In the genomic region with DNA sequence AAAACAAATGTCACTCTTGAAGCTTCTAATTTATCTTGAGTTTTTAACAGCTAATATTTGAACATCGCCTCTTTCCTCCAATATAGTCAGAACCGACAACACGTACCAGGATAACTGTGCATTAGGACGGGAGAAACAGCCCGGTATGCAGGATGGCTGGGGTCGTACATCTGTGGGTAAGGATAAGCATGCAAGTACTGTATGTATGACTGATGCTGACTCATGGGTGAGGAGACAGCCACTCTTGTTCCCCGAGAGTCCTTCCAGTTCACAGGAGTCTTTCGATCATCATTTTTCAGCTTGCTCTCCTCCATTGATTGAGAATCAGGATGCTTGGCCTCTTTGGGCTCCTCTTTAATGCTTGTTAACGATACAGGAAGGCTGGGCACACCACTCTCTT, we compare ENCODE assay signal across 23 cellular contexts.
A peak's percentile ranks its signal among the peaks of the same experiment; 100 is the strongest.
DNase-seq lines count a peak whose midpoint lies in the region; ATAC-seq and TF ChIP-seq lines count a peak whose summit lies in the region.
"Had no signal": no experiment of that assay in that cellular context is flagged by ENCODE, and none has a peak within 500 bp of the region (broad histone marks: within the 10 kb centered on the region; RNA-seq: fewer than 3 reads in every experiment).

No MANE protein-coding gene starts in this region.

- H3K4me1 ChIP-seq in sigmoid colon, result peaks cover 0 to 7% (median 6%) of the 10 kb centered on the region in 4 donors

- H3K4me3 Mint-ChIP-seq in WTC11 (no peak overlapping the region), progenitor cell of endocrine pancreas (ENCODE audit: low read depth) (no peak overlapping the region)
- H3K4me3 Mint-ChIP-seq: activated naive CD8-positive, alpha-beta T cell treated with anti-CD3 and anti-CD28 coated beads, Interleukin-2, amount 10 ng/mL, durations not matched to agents 7 days and 5 days; dendritic cell treated with granulocyte-macrophage colony-stimulating factor and Interleukin-4, amounts not matched to agents 40 ng/mL and 50 ng/mL, for 4 days had no signal

- TF ChIP-seq POLR2A in sigmoid colon (IDR thresholded peaks at IDR 0.05), result no peak

- H3K27me3 Mint-ChIP-seq in WTC11 (ENCODE audit: low read depth) (no peaks in the 10 kb centered on the region; the same call in 1 of the 2 replicates), progenitor cell of endocrine pancreas (no peaks in the 10 kb centered on the region)

- ATAC-seq in WTC11, result no peak
- ATAC-seq: esophagus mucosa, GM12878, sciatic nerve, SK-N-SH treated with all-trans-retinoic acid at 6 μM for 48 hours had no signal

- H3K9me3 Mint-ChIP-seq in WTC11 (no peaks in the 10 kb centered on the region), progenitor cell of endocrine pancreas (ENCODE audit: low read depth) (no peaks in the 10 kb centered on the region)
- H3K9me3 Mint-ChIP-seq: dendritic cell treated with granulocyte-macrophage colony-stimulating factor and Interleukin-4, amounts not matched to agents 40 ng/mL and 50 ng/mL, for 4 days had no signal

- intact Hi-C loops in sigmoid colon (cut with DNase I), result no loop called here

- no peaks in the 10 kb centered on the region for H3K9me3 ChIP-seq in sigmoid colon
- H3K9me3 ChIP-seq: HAP-1, ovary, tibial nerve had no signal

- peaks cover 0 to 17% (median 0%) of the 10 kb centered on the region in 4 donors for H3K36me3 ChIP-seq in sigmoid colon
- H3K36me3 ChIP-seq: HAP-1, ovary had no signal

- H3K4me1 Mint-ChIP-seq in WTC11 (peaks cover 80% of the 10 kb centered on the region), progenitor cell of endocrine pancreas (ENCODE audit: low read depth) (peaks cover 42% of the 10 kb centered on the region)

- no peak for TF ChIP-seq EP300 in sigmoid colon (IDR thresholded peaks at IDR 0.05)

- H3K27ac Mint-ChIP-seq in WTC11 (peak overlapping the region; percentile 89), progenitor cell of endocrine pancreas (peak overlapping the region; percentile 42)
- H3K27ac Mint-ChIP-seq: activated naive CD8-positive, alpha-beta T cell treated with anti-CD3 and anti-CD28 coated beads, Interleukin-2, amount 10 ng/mL, durations not matched to agents 7 days and 5 days; dendritic cell treated with granulocyte-macrophage colony-stimulating factor and Interleukin-4, amounts not matched to agents 40 ng/mL and 50 ng/mL, for 4 days had no signal

- peaks cover 47% of the 10 kb centered on the region for H3K36me3 Mint-ChIP-seq in WTC11
- peaks cover 70% of the 10 kb centered on the region for H3K36me3 Mint-ChIP-seq in progenitor cell of endocrine pancreas (ENCODE audit: insufficient read depth)

- POLR2A ChIA-PET in WTC11 (lab: Charles Lee), result no interaction called here

- H3K4me3 ChIP-seq in fibroblast of mammary gland (ENCODE audit: control insufficient read depth, low read depth, low read length) (no peak overlapping the region), sigmoid colon (no peak overlapping the region)
- H3K4me3 ChIP-seq: GM12878, HAP-1, lung, ovary, PC-9, tibial nerve had no signal

- CTCF ChIA-PET in WTC11 (lab: Charles Lee), result no interaction called here

- H3K27me3 ChIP-seq in sigmoid colon, result no peaks in the 10 kb centered on the region
- H3K27me3 ChIP-seq: ovary, tibial nerve had no signal

- TF ChIP-seq CTCF in WTC11 (IDR thresholded peaks at IDR 0.05) (no peak), fibroblast of mammary gland (conservative IDR thresholded peaks at IDR 0.05; ENCODE audit: control insufficient read depth, insufficient read depth, low read depth, low read length) (no peak), progenitor cell of endocrine pancreas (IDR thresholded peaks at IDR 0.05; ENCODE audit: unreplicated experiment) (no peak), sigmoid colon (IDR thresholded peaks at IDR 0.05) (no peak)

- WGBS in sigmoid colon, 2 donors, result 94 to 97% methylated on average over 9 of the region's 9 CpGs

- peak; percentile 72 for DNase-seq in HT1080 (ENCODE audit: low read depth)
- DNase-seq in WTC11 (ENCODE audit: low spot score), result no peak
- peak; percentile 62 for DNase-seq in fibroblast of mammary gland (ENCODE audit: low read depth)
- DNase-seq in progenitor cell of endocrine pancreas (ENCODE audit: low spot score, unreplicated experiment), result no peak
- no peak for DNase-seq in HK-2 (ENCODE audit: unreplicated experiment)
- no peak for DNase-seq in GM19238 (ENCODE audit: insufficient read length, low spot score)
- DNase-seq in OCI-M1 (lab: John Stamatoyannopoulos, UW), result no peak
- no peak for DNase-seq in sigmoid colon
- DNase-seq: activated naive CD8-positive, alpha-beta T cell treated with anti-CD3 and anti-CD28 coated beads, Interleukin-2, amount 10 ng/mL, durations not matched to agents 7 days and 5 days; COR-L47; NCI-H1694 treated with DMSO at 0.1 percent for 48 hours; NCI-H774; ovary; PC-9; stimulated activated naive CD4-positive, alpha-beta T cell had no signal

- no peak overlapping the region for H3K27ac ChIP-seq in sigmoid colon
- H3K27ac ChIP-seq: ovary, PC-9, tibial nerve had no signal

TF ChIP-seq in WTC11, 78 proteins besides CTCF, POLR2A, EP300 and RAD21:
- TF ChIP-seq, protein P1, sequence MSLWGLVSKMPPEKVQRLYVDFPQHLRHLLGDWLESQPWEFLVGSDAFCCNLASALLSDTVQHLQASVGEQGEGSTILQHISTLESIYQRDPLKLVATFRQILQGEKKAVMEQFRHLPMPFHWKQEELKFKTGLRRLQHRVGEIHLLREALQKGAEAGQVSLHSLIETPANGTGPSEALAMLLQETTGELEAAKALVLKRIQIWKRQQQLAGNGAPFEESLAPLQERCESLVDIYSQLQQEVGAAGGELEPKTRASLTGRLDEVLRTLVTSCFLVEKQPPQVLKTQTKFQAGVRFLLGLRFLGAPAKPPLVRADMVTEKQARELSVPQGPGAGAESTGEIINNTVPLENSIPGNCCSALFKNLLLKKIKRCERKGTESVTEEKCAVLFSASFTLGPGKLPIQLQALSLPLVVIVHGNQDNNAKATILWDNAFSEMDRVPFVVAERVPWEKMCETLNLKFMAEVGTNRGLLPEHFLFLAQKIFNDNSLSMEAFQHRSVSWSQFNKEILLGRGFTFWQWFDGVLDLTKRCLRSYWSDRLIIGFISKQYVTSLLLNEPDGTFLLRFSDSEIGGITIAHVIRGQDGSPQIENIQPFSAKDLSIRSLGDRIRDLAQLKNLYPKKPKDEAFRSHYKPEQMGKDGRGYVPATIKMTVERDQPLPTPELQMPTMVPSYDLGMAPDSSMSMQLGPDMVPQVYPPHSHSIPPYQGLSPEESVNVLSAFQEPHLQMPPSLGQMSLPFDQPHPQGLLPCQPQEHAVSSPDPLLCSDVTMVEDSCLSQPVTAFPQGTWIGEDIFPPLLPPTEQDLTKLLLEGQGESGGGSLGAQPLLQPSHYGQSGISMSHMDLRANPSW (CRISPR knock-in tag; conservative IDR thresholded peaks at IDR 0.05; ENCODE audit: low read depth), result no peak
- TF ChIP-seq, protein P2, sequence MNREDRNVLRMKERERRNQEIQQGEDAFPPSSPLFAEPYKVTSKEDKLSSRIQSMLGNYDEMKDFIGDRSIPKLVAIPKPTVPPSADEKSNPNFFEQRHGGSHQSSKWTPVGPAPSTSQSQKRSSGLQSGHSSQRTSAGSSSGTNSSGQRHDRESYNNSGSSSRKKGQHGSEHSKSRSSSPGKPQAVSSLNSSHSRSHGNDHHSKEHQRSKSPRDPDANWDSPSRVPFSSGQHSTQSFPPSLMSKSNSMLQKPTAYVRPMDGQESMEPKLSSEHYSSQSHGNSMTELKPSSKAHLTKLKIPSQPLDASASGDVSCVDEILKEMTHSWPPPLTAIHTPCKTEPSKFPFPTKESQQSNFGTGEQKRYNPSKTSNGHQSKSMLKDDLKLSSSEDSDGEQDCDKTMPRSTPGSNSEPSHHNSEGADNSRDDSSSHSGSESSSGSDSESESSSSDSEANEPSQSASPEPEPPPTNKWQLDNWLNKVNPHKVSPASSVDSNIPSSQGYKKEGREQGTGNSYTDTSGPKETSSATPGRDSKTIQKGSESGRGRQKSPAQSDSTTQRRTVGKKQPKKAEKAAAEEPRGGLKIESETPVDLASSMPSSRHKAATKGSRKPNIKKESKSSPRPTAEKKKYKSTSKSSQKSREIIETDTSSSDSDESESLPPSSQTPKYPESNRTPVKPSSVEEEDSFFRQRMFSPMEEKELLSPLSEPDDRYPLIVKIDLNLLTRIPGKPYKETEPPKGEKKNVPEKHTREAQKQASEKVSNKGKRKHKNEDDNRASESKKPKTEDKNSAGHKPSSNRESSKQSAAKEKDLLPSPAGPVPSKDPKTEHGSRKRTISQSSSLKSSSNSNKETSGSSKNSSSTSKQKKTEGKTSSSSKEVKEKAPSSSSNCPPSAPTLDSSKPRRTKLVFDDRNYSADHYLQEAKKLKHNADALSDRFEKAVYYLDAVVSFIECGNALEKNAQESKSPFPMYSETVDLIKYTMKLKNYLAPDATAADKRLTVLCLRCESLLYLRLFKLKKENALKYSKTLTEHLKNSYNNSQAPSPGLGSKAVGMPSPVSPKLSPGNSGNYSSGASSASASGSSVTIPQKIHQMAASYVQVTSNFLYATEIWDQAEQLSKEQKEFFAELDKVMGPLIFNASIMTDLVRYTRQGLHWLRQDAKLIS (CRISPR knock-in tag; IDR thresholded peaks at IDR 0.05; ENCODE audit: borderline replicate concordance), result no peak
- TF ChIP-seq ZNF219 (CRISPR knock-in tag; IDR thresholded peaks at IDR 0.05; ENCODE audit: borderline replicate concordance), result no peak
- no peak for TF ChIP-seq ZNF232 (CRISPR knock-in tag; IDR thresholded peaks at IDR 0.05)
- TF ChIP-seq JAZF1 (CRISPR knock-in tag; IDR thresholded peaks at IDR 0.05), result no peak
- no peak for TF ChIP-seq MXD4 (CRISPR knock-in tag; IDR thresholded peaks at IDR 0.05; ENCODE audit: borderline replicate concordance)
TF ChIP-seq in WTC11: peak in this region for 0.

Comparison
In these comparisons a context has a peak if more than half of its experiments do, and no peak if none do; other contexts are left out.
1. DNase-seq: peak in HT1080 (single experiment) and fibroblast of mammary gland (single experiment); none in WTC11 (single experiment), progenitor cell of endocrine pancreas (single experiment), HK-2 (single experiment), GM19238 (single experiment), OCI-M1 (single experiment) and sigmoid colon (single experiment).